8 cellular contexts compared by ENCODE assay signal in genomic region chr6:57316581-57317059, GRCh38. TPM values are rescaled to one million over a fixed set of nuclear protein-coding genes. Genes with fewer than 3 reads are reported as not detected.
DNase-seq lines count a peak whose midpoint lies in the region; ATAC-seq and TF ChIP-seq lines count a peak whose summit lies in the region.

No MANE protein-coding gene starts in this region.

- H3K36me3 ChIP-seq in psoas muscle (ENCODE audit: insufficient read depth in 1 of 2, low read depth in 1 of 2): peaks cover 0 to 28% of the 10 kb centered on the region in 2 donors
- H3K36me3 ChIP-seq in uterus: no peaks in the 10 kb centered on the region

- H3K4me3 ChIP-seq in psoas muscle (peak overlapping the region; percentile 64), uterus (peak overlapping the region; percentile 53 to 62)

- intact Hi-C loops in left ventricle myocardium superior (cut with micrococcal nuclease): loop anchor here (2.0 to 10.0 kb wide), 2 partner anchors 142 to 412 kb away; partner anchors contain the start of gene BAG2
- intact Hi-C loops in psoas muscle (cut with DNase I): loop anchor here (2.0 to 10.0 kb wide), 9 partner anchors 94 to 414 kb away; partner anchors contain the start of genes BAG2 (in 1 of the 2), BEND6 (in 1 of the 2), KIAA1586 (in 1 of the 2) and RAB23 (in 1 of the 2)
- intact Hi-C loops in uterus (cut with DNase I; ENCODE audit: low total_unique reads): loop anchor here (10.0 kb wide), 1 partner anchor 142 kb away; the partner anchor contains the start of gene BAG2

- peak in 1 of 2 donors; percentile 15 for TF ChIP-seq POLR2A in uterus (IDR thresholded peaks at IDR 0.05)

- peak; percentile 80 for TF ChIP-seq CTCF in GM12873 (IDR thresholded peaks at IDR 0.05; ENCODE audit: insufficient read depth, low read depth, low read length, missing control alignments)
- TF ChIP-seq CTCF in psoas muscle (IDR thresholded peaks at IDR 0.05): peak; percentile 80
- peak; percentile 76 to 91 (median 87) for TF ChIP-seq CTCF in uterus (IDR thresholded peaks at IDR 0.05)

- H3K4me1 ChIP-seq in psoas muscle: no peaks in the 10 kb centered on the region
- H3K4me1 ChIP-seq in uterus: no peaks in the 10 kb centered on the region

- WGBS in psoas muscle, 3 donors: 0 to 1% (median 0%) methylated on average over 26 of the region's 26 CpGs

- ATAC-seq in HG02623 (IDR thresholded peaks at IDR 0.05; ENCODE audit: unreplicated experiment) (peak; percentile 91), left ventricle myocardium superior (peak; percentile 95), psoas muscle (peak; percentile 88 to 93 (median 89))

- H3K27ac ChIP-seq in psoas muscle: peak overlapping the region; percentile 20
- peak overlapping the region; percentile 89 for H3K27ac ChIP-seq in uterus

- peak; percentile 80 for DNase-seq in NCI-H1092 treated with DMSO at 0.1 percent for 48 hours (lab: John Stamatoyannopoulos, UW)
- peak; percentile 81 to 88 for DNase-seq in SW 1271 (lab: John Stamatoyannopoulos, UW)
- DNase-seq in amniotic stem cell (lab: John Stamatoyannopoulos, UW): peak; percentile 86
- peak; percentile 84 for DNase-seq in left ventricle myocardium superior
- DNase-seq in psoas muscle: peak; percentile 78 to 85
- peak; percentile 85 to 87 for DNase-seq in uterus

- H3K27me3 ChIP-seq in psoas muscle (ENCODE audit: insufficient read depth in 3 of 3, low read length in 2 of 3) (no peaks in the 10 kb centered on the region), uterus (no peaks in the 10 kb centered on the region)

- H3K9me3 ChIP-seq in psoas muscle (no peaks in the 10 kb centered on the region), uterus (no peaks in the 10 kb centered on the region)

RNA-seq across cellular contexts. Expression of gene PRIM2, which starts 0.8 kb away (rescaled TPM):
- total RNA-seq in left ventricle myocardium superior (4.2 TPM), psoas muscle (1 to 10 TPM; 1.7 to 3.3 (median 2.2) TPM), uterus (10 to 100 TPM in 3 of 4 donors, 1 to 10 TPM in 1; 2.4 to 46.9 (median 23.1) TPM)
- 1 to 10 TPM; 2.3 to 5.9 (median 5.8) TPM for polyA plus RNA-seq in psoas muscle

Comparison
In these comparisons a context has a peak if more than half of its experiments do, and no peak if none do; other contexts are left out.
1. Peak in every context shown above with its lines: DNase-seq, ATAC-seq, H3K4me3 ChIP-seq and H3K27ac ChIP-seq.